ENCODE assay signal across 1 cellular context in the genomic region with DNA sequence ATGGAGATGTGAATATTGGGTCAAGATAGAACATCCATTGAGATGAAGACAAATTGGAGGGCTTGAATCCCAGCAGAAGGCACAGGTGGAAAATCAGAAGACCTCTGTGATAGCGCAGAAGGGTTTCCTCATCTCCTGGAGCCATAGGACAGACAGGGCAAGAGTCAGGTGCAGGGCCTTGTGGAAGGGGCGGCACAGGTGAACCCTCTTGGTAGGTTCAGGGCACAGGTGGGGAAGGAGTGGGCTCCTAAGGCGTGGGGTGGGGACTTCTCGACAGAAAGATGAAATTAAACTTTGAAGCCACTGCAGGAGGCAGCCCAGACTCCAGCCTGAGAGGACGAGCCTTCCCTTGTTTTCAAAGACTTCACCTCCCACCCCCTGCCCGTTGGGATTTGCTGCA.
TF ChIP-seq lines count a peak whose summit lies in the region.

No MANE protein-coding gene starts in this region.

TF ChIP-seq in HepG2, 621 proteins besides CTCF, POLR2A, EP300 and RAD21:
- TF ChIP-seq RXRA (CRISPR knock-in tag; IDR thresholded peaks at IDR 0.05) (0 out of 2 replicates have a peak, but pooled peaks have one; percentile 17), ZNF678 (CRISPR knock-in tag; IDR thresholded peaks at IDR 0.05) (no peak)
TF ChIP-seq in HepG2: peak in this region for 1.
